In the genomic region with DNA sequence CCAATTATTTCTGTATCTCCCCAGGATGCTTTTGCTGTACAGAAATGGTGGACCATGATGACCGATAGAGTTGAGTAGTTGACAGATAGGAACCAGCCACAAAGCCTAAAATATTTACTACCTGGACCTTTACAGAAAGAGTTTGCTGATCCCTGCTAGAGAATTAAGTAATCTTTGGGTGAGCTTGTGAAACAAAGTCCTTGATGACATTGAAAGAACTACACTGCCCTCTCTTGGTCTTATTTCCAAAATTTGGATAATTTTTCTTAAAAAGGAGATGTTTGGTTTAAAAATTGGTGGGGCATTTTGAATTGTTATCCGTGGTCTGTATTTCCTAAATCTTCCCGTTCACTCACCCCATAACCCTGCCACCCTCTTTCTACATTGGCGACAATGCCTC, we compare ENCODE assay signal across 1 cellular context.
A peak's percentile ranks its signal among the peaks of the same experiment; 100 is the strongest.
TF ChIP-seq lines count a peak whose summit lies in the region.

No MANE protein-coding gene starts in this region.

TF ChIP-seq in K562, 482 proteins besides CTCF, POLR2A, EP300 and RAD21 (continues in another document):
- TF ChIP-seq KDM4B (IDR thresholded peaks at IDR 0.05; ENCODE audit: borderline replicate concordance in 2 of 2, low read depth in 1 of 2): no peak
- TF ChIP-seq, protein P1, sequence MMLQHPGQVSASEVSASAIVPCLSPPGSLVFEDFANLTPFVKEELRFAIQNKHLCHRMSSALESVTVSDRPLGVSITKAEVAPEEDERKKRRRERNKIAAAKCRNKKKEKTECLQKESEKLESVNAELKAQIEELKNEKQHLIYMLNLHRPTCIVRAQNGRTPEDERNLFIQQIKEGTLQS (IDR thresholded peaks at IDR 0.05): 0 out of 2 replicates have a peak, but pooled peaks have one; percentile 35
- TF ChIP-seq, protein P1 (CRISPR knock-in tag; conservative IDR thresholded peaks at IDR 0.05): no peak
- no peak for TF ChIP-seq ZNF311 (CRISPR knock-in tag; IDR thresholded peaks at IDR 0.05)
- TF ChIP-seq, protein P2, sequence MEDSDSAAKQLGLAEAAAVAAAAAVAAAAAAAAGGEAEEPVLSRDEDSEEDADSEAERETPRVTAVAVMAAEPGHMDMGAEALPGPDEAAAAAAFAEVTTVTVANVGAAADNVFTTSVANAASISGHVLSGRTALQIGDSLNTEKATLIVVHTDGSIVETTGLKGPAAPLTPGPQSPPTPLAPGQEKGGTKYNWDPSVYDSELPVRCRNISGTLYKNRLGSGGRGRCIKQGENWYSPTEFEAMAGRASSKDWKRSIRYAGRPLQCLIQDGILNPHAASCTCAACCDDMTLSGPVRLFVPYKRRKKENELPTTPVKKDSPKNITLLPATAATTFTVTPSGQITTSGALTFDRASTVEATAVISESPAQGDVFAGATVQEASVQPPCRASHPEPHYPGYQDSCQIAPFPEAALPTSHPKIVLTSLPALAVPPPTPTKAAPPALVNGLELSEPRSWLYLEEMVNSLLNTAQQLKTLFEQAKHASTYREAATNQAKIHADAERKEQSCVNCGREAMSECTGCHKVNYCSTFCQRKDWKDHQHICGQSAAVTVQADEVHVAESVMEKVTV (CRISPR knock-in tag; IDR thresholded peaks at IDR 0.05): peak; percentile 84
- TF ChIP-seq, protein P3, sequence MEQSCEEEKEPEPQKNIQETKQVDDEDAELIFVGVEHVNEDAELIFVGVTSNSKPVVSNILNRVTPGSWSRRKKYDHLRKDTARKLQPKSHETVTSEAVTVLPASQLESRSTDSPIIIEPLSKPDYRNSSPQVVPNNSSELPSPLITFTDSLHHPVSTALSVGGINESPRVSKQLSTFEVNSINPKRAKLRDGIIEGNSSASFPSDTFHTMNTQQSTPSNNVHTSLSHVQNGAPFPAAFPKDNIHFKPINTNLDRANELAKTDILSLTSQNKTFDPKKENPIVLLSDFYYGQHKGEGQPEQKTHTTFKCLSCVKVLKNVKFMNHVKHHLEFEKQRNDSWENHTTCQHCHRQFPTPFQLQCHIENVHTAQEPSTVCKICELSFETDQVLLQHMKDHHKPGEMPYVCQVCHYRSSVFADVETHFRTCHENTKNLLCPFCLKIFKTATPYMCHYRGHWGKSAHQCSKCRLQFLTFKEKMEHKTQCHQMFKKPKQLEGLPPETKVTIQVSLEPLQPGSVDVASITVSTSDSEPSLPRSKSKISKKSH (CRISPR knock-in tag; IDR thresholded peaks at IDR 0.05): no peak
- TF ChIP-seq, protein P4, sequence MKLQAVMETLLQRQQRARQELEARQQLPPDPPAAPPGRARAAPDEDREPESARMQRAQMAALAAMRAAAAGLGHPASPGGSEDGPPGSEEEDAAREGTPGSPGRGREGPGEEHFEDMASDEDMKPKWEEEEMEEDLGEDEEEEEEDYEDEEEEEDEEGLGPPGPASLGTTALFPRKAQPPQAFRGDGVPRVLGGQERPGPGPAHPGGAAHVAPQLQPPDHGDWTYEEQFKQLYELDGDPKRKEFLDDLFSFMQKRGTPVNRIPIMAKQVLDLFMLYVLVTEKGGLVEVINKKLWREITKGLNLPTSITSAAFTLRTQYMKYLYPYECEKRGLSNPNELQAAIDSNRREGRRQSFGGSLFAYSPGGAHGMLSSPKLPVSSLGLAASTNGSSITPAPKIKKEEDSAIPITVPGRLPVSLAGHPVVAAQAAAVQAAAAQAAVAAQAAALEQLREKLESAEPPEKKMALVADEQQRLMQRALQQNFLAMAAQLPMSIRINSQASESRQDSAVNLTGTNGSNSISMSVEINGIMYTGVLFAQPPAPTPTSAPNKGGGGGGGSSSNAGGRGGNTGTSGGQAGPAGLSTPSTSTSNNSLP (IDR thresholded peaks at IDR 0.05; ENCODE audit: borderline replicate concordance, low read depth, low read length): peak; percentile 55; the same call in 1 of the 2 replicates
- TF ChIP-seq SMARCB1 (IDR thresholded peaks at IDR 0.05; ENCODE audit: insufficient read length, low read depth): no peak
- TF ChIP-seq ZFX (CRISPR knock-in tag; IDR thresholded peaks at IDR 0.05): no peak
- no peak for TF ChIP-seq GABPA (tag; conservative IDR thresholded peaks at IDR 0.05; ENCODE audit: low read depth)
- TF ChIP-seq, protein P5, sequence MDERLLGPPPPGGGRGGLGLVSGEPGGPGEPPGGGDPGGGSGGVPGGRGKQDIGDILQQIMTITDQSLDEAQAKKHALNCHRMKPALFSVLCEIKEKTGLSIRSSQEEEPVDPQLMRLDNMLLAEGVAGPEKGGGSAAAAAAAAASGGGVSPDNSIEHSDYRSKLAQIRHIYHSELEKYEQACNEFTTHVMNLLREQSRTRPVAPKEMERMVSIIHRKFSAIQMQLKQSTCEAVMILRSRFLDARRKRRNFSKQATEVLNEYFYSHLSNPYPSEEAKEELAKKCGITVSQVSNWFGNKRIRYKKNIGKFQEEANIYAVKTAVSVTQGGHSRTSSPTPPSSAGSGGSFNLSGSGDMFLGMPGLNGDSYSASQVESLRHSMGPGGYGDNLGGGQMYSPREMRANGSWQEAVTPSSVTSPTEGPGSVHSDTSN (CRISPR knock-in tag; IDR thresholded peaks at IDR 0.05; ENCODE audit: low read depth): no peak
- TF ChIP-seq, protein P5 (tag; conservative IDR thresholded peaks at IDR 0.05; ENCODE audit: low read depth): 0 out of 2 replicates have a peak, but pooled peaks have one; percentile 5
- TF ChIP-seq, protein P6, sequence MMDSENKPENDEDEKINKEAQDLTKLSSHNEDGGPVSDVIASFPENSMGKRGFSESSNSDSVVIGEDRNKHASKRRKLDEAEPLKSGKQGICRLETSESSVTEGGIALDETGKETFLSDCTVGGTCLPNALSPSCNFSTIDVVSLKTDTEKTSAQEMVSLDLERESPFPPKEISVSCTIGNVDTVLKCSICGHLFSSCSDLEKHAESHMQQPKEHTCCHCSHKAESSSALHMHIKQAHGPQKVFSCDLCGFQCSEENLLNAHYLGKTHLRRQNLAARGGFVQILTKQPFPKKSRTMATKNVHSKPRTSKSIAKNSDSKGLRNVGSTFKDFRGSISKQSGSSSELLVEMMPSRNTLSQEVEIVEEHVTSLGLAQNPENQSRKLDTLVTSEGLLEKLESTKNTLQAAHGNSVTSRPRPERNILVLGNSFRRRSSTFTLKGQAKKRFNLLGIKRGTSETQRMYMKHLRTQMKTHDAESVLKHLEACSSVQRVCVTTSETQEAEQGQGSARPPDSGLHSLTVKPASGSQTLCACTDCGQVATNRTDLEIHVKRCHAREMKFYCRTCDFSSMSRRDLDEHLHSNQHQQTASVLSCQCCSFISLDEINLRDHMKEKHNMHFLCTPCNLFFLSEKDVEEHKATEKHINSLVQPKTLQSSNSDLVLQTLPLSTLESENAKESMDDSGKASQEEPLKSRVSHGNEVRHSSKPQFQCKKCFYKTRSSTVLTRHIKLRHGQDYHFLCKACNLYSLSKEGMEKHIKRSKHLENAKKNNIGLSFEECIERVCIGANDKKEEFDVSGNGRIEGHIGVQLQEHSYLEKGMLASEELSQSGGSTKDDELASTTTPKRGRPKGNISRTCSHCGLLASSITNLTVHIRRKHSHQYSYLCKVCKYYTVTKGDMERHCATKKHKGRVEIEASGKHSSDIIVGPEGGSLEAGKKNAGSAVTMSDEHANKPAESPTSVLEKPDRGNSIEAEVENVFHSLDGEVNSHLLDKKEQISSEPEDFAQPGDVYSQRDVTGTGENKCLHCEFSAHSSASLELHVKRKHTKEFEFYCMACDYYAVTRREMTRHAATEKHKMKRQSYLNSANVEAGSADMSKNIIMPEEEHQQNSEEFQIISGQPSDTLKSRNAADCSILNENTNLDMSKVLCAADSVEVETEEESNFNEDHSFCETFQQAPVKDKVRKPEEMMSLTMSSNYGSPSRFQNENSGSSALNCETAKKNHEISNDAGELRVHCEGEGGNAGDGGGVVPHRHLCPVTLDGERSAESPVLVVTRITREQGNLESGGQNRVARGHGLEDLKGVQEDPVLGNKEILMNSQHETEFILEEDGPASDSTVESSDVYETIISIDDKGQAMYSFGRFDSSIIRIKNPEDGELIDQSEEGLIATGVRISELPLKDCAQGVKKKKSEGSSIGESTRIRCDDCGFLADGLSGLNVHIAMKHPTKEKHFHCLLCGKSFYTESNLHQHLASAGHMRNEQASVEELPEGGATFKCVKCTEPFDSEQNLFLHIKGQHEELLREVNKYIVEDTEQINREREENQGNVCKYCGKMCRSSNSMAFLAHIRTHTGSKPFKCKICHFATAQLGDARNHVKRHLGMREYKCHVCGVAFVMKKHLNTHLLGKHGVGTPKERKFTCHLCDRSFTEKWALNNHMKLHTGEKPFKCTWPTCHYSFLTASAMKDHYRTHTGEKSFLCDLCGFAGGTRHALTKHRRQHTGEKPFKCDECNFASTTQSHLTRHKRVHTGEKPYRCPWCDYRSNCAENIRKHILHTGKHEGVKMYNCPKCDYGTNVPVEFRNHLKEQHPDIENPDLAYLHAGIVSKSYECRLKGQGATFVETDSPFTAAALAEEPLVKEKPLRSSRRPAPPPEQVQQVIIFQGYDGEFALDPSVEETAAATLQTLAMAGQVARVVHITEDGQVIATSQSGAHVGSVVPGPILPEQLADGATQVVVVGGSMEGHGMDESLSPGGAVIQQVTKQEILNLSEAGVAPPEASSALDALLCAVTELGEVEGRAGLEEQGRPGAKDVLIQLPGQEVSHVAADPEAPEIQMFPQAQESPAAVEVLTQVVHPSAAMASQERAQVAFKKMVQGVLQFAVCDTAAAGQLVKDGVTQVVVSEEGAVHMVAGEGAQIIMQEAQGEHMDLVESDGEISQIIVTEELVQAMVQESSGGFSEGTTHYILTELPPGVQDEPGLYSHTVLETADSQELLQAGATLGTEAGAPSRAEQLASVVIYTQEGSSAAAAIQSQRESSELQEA (IDR thresholded peaks at IDR 0.05; ENCODE audit: low read depth): no peak
- TF ChIP-seq KDM2B (CRISPR knock-in tag; IDR thresholded peaks at IDR 0.05): no peak
- TF ChIP-seq ZNF197 (CRISPR knock-in tag; IDR thresholded peaks at IDR 0.05; ENCODE audit: low read depth): no peak
- no peak for TF ChIP-seq RBM17 (IDR thresholded peaks at IDR 0.05; ENCODE audit: borderline replicate concordance, low read depth, low read length)
- no peak for TF ChIP-seq FOS (IDR thresholded peaks at IDR 0.05; ENCODE audit: extremely low read depth, insufficient read length)
- no peak for TF ChIP-seq HNRNPL (IDR thresholded peaks at IDR 0.05; ENCODE audit: low read depth, low read length)
- TF ChIP-seq ZNF778 (CRISPR knock-in tag; IDR thresholded peaks at IDR 0.05): no peak
- TF ChIP-seq ZNF282 (CRISPR knock-in tag; IDR thresholded peaks at IDR 0.05): no peak
- TF ChIP-seq SOX6 (IDR thresholded peaks at IDR 0.05): no peak
- no peak for TF ChIP-seq SMAD4 (CRISPR knock-in tag; conservative IDR thresholded peaks at IDR 0.05)
- no peak for TF ChIP-seq STAG1 (CRISPR knock-in tag; IDR thresholded peaks at IDR 0.05; ENCODE audit: borderline replicate concordance)
- TF ChIP-seq CBX5 (IDR thresholded peaks at IDR 0.05; ENCODE audit: borderline replicate concordance, low read depth): no peak
- TF ChIP-seq MTA2 (IDR thresholded peaks at IDR 0.05; ENCODE audit: low read depth): no peak
- TF ChIP-seq, protein P7, sequence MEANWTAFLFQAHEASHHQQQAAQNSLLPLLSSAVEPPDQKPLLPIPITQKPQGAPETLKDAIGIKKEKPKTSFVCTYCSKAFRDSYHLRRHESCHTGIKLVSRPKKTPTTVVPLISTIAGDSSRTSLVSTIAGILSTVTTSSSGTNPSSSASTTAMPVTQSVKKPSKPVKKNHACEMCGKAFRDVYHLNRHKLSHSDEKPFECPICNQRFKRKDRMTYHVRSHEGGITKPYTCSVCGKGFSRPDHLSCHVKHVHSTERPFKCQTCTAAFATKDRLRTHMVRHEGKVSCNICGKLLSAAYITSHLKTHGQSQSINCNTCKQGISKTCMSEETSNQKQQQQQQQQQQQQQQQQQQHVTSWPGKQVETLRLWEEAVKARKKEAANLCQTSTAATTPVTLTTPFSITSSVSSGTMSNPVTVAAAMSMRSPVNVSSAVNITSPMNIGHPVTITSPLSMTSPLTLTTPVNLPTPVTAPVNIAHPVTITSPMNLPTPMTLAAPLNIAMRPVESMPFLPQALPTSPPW (CRISPR knock-in tag; IDR thresholded peaks at IDR 0.05): no peak
- TF ChIP-seq ZNF583 (CRISPR knock-in tag; IDR thresholded peaks at IDR 0.05): no peak
- TF ChIP-seq, protein P8, sequence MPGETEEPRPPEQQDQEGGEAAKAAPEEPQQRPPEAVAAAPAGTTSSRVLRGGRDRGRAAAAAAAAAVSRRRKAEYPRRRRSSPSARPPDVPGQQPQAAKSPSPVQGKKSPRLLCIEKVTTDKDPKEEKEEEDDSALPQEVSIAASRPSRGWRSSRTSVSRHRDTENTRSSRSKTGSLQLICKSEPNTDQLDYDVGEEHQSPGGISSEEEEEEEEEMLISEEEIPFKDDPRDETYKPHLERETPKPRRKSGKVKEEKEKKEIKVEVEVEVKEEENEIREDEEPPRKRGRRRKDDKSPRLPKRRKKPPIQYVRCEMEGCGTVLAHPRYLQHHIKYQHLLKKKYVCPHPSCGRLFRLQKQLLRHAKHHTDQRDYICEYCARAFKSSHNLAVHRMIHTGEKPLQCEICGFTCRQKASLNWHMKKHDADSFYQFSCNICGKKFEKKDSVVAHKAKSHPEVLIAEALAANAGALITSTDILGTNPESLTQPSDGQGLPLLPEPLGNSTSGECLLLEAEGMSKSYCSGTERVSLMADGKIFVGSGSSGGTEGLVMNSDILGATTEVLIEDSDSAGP (CRISPR knock-in tag; IDR thresholded peaks at IDR 0.05): no peak
- peak; percentile 98 for TF ChIP-seq CEBPB (tag; IDR thresholded peaks at IDR 0.05)
- 0 out of 2 replicates have a peak, but pooled peaks have one; percentile 41 for TF ChIP-seq CC2D1A (IDR thresholded peaks at IDR 0.05)
- TF ChIP-seq NFIC (IDR thresholded peaks at IDR 0.05): peak; percentile 50
- no peak for TF ChIP-seq CBX2 (IDR thresholded peaks at IDR 0.05; ENCODE audit: insufficient read depth, low read length, poor library complexity, severe bottlenecking)
- TF ChIP-seq, protein P9, sequence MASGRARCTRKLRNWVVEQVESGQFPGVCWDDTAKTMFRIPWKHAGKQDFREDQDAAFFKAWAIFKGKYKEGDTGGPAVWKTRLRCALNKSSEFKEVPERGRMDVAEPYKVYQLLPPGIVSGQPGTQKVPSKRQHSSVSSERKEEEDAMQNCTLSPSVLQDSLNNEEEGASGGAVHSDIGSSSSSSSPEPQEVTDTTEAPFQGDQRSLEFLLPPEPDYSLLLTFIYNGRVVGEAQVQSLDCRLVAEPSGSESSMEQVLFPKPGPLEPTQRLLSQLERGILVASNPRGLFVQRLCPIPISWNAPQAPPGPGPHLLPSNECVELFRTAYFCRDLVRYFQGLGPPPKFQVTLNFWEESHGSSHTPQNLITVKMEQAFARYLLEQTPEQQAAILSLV (tag; IDR thresholded peaks at IDR 0.05): peak; percentile 83
- peak; percentile 31 for TF ChIP-seq BRD9 (IDR thresholded peaks at IDR 0.05; ENCODE audit: low read depth, partially characterized antibody)
